In genomic region chr5:68288756-68289134, GRCh38 we compare ENCODE assay signal across 8 cellular contexts.
DNase-seq lines count a peak whose midpoint lies in the region; ATAC-seq and TF ChIP-seq lines count a peak whose summit lies in the region.

No MANE protein-coding gene starts in this region.

- no peaks in the 10 kb centered on the region for H3K27me3 Mint-ChIP-seq in nephron progenitor cell (ENCODE audit: low read depth, poor library complexity)

- H3K4me1 ChIP-seq in SJSA1 (replicated peaks) (peaks cover 4% of the 10 kb centered on the region), esophagus (ENCODE audit: control insufficient read depth in 2 of 2, insufficient read depth in 2 of 2, low read length in 1 of 2) (peaks cover 0 to 4% of the 10 kb centered on the region in 2 donors)

- no peak for DNase-seq in SJSA1 (ENCODE audit: low read depth in 1 of 2, low spot score in 2 of 2)
- DNase-seq in nephron progenitor cell = no peak
- no peak for DNase-seq in Kasumi-1 (lab: John Stamatoyannopoulos, UW)
- DNase-seq in NCI-H2107 treated with DMSO at 0.1 percent for 48 hours (lab: John Stamatoyannopoulos, UW; ENCODE audit: unreplicated experiment) = no peak
- DNase-seq in stimulated activated CD8-positive, alpha-beta memory T cell treated with anti-CD3 and anti-CD28 coated beads, Interleukin-4, amount 100 ng/mL, for 48 hours = no peak

- 5 to 10% methylated on average over 9 of the region's 9 CpGs for WGBS in esophagus, 2 donors

- ATAC-seq in GM18505 (IDR thresholded peaks at IDR 0.05; ENCODE audit: unreplicated experiment) = peak; percentile 6
- peak; percentile 20 for ATAC-seq in HG02623 (IDR thresholded peaks at IDR 0.05; ENCODE audit: unreplicated experiment)

- peaks cover 15% of the 10 kb centered on the region for H3K36me3 ChIP-seq in SJSA1
- H3K36me3 ChIP-seq in esophagus (ENCODE audit: control insufficient read depth in 2 of 2, insufficient read depth in 2 of 2, low read length in 1 of 2) = peaks cover 2 to 5% of the 10 kb centered on the region in 2 donors

- peaks cover 61% of the 10 kb centered on the region for H3K4me1 Mint-ChIP-seq in nephron progenitor cell

- H3K4me3 ChIP-seq in SJSA1 (peak overlapping the region; percentile 41), esophagus (ENCODE audit: low read depth in 1 of 2, low read length in 2 of 2) (peak overlapping the region; percentile 58 to 59)

- H3K27ac ChIP-seq in SJSA1 (no peak overlapping the region), esophagus (ENCODE audit: low read depth in 2 of 2, low read length in 1 of 2) (peak overlapping the region; percentile 80 to 92)

- peak overlapping the region; percentile 87 for H3K4me3 Mint-ChIP-seq in nephron progenitor cell

- peak overlapping the region; percentile 93 for H3K27ac Mint-ChIP-seq in nephron progenitor cell

- no peak for TF ChIP-seq CTCF in nephron progenitor cell (IDR thresholded peaks at IDR 0.05)

- H3K9me3 Mint-ChIP-seq in nephron progenitor cell = no peaks in the 10 kb centered on the region

- H3K27me3 ChIP-seq in SJSA1 (replicated peaks) (no peaks in the 10 kb centered on the region), esophagus (ENCODE audit: control insufficient read depth in 1 of 2, insufficient read depth in 2 of 2, low read length in 2 of 2) (no peaks in the 10 kb centered on the region)

- H3K9me3 ChIP-seq in SJSA1 (replicated peaks) (no peaks in the 10 kb centered on the region), esophagus (ENCODE audit: control insufficient read depth in 2 of 2, insufficient read depth in 1 of 2, low read depth in 1 of 2, low read length in 1 of 2) (no peaks in the 10 kb centered on the region)

- H3K36me3 Mint-ChIP-seq in nephron progenitor cell (ENCODE audit: low read depth) = peaks cover 14% of the 10 kb centered on the region

- TF ChIP-seq POLR2A in GM18505 (IDR thresholded peaks at IDR 0.05; ENCODE audit: borderline replicate concordance, extremely low read depth, insufficient read depth, insufficient read length) = no peak
